ENCODE assay signal across 8 cellular contexts in the genomic region with DNA sequence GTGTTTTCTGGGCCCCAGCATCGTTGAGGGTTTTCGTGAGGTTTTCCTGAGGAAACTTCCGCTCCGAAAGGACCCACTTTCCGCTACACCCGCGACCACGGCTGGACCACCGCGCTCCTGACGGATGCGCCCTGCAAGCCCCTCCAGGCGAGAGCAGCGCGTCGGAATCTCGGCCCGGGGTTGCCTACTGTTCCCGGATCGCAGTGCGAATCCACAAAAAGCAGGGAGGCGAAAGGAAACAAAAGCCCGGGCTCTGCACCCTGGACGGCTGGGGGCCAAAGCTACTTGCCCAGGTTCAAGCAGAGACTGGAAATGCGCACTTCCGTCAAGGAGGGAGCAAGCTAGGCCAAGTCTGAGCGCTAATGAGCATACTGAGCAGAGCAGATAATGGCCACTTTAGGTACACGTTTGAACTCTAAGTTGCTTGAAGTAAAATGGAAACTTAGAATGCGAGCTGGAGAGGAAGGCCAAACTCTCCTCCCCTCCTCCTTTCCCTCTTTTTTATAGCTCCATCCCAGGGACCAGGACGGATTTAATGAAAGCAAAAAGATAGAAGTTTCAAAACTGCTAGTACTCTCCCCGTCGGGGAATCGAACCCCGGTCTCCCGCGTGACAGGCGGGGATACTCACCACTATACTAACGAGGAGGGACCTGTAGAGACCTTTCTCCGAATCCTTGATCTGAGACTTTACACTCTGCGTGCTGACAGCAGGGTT. TPM values are rescaled to one million over a fixed set of nuclear protein-coding genes. Genes with fewer than 3 reads are reported as not detected.
DNase-seq lines count a peak whose midpoint lies in the region; ATAC-seq and TF ChIP-seq lines count a peak whose summit lies in the region.

No MANE protein-coding gene starts in this region.

- peak overlapping the region; percentile 97 for H3K27ac Mint-ChIP-seq in CD8-positive, alpha-beta T cell

- ATAC-seq in CD8-positive, alpha-beta T cell, result peak; percentile 56
- peak; percentile 26 for ATAC-seq in GM19463 (IDR thresholded peaks at IDR 0.05; ENCODE audit: unreplicated experiment)

- H4K20me1 ChIP-seq in OCI-LY7 (ENCODE audit: insufficient read depth, low read length), result no peaks in the 10 kb centered on the region

- peaks cover 5% of the 10 kb centered on the region for H3K36me3 ChIP-seq in CD8-positive, alpha-beta T cell (ENCODE audit: insufficient read depth, low read length)
- H3K36me3 ChIP-seq in OCI-LY7 (ENCODE audit: insufficient read depth, low read length) (peaks cover 16% of the 10 kb centered on the region), mucosa of rectum (ENCODE audit: control insufficient read depth in 2 of 2, insufficient read depth in 2 of 2, low read length in 2 of 2) (no peaks in the 10 kb centered on the region)

- CTCF ChIA-PET in CD8-positive, alpha-beta T cell (lab: Charles Lee), result interaction anchor here (0.6 to 5.3 kb wide), 23 partner anchors 9 to 179 kb away, joined by 3 to 69 read pairs (median 6); a partner anchor contains a TSS
- CTCF ChIA-PET in OCI-LY7 (lab: Charles Lee; ENCODE audit: unreplicated experiment), result interaction anchor here (0.6 to 2.6 kb wide), 7 partner anchors 12 to 939 kb away, joined by 3 to 15 read pairs (median 4); a partner anchor contains a TSS

- no peaks in the 10 kb centered on the region for H3K27me3 ChIP-seq in CD8-positive, alpha-beta T cell (ENCODE audit: insufficient read depth, low read length)
- H3K27me3 ChIP-seq in mucosa of rectum (ENCODE audit: control insufficient read depth in 2 of 2, insufficient read depth in 2 of 2, low read length in 2 of 2), result no peaks in the 10 kb centered on the region

- H3K4me1 Mint-ChIP-seq in CD8-positive, alpha-beta T cell (ENCODE audit: low read depth), result peaks cover 53% of the 10 kb centered on the region

- DNase-seq in CD8-positive, alpha-beta T cell, result peak; percentile 84 to 95 (median 87)
- DNase-seq in HPDE6-E6E7 (ENCODE audit: extremely low spot score) (peak; percentile 53), OCI-LY7 (ENCODE audit: low spot score) (peak; percentile 88), activated T-cell treated with anti-CD3 and anti-CD28 coated beads for 24 hours (ENCODE audit: low read depth) (peak; percentile 88), epithelial cell of esophagus (ENCODE audit: low read depth) (peak; percentile 79)
- peak; percentile 75 for DNase-seq in stimulated activated CD8-positive, alpha-beta memory T cell treated with anti-CD3 and anti-CD28 coated beads, Interleukin-4, amount 100 ng/mL, for 24 hours (ENCODE audit: low read depth)

- H3K4me2 ChIP-seq in OCI-LY7 (ENCODE audit: low read length), result peak overlapping the region; percentile 94

- peak overlapping the region; percentile 83 to 88 for H3K9ac ChIP-seq in mucosa of rectum (ENCODE audit: low read depth in 1 of 2, low read length in 2 of 2)

- no peak for TF ChIP-seq CTCF in CD8-positive, alpha-beta T cell (IDR thresholded peaks at IDR 0.05)
- TF ChIP-seq CTCF in OCI-LY7 (conservative IDR thresholded peaks at IDR 0.05; ENCODE audit: low read length) (no peak), epithelial cell of esophagus (IDR thresholded peaks at IDR 0.05; ENCODE audit: insufficient read depth, low read depth, low read length, missing control alignments) (no peak)

- H3K9me3 ChIP-seq in CD8-positive, alpha-beta T cell (ENCODE audit: low read length), result no peaks in the 10 kb centered on the region
- H3K9me3 ChIP-seq in OCI-LY7 (ENCODE audit: low read length), result no peaks in the 10 kb centered on the region
- H3K9me3 ChIP-seq in mucosa of rectum (ENCODE audit: control insufficient read depth in 2 of 2, low read length in 2 of 2), result no peaks in the 10 kb centered on the region

- H3K36me3 Mint-ChIP-seq in CD8-positive, alpha-beta T cell, result peaks cover 41% of the 10 kb centered on the region

- intact Hi-C loops in CD8-positive, alpha-beta T cell (cut with DNase I, micrococcal nuclease), result loop anchor here (1.0 to 10.0 kb wide), 18 partner anchors 12 to 377 kb away; a partner anchor contains a TSS
- intact Hi-C loops in OCI-LY7 (cut with micrococcal nuclease; ENCODE audit: unreplicated experiment), result loop anchor here (1.0 kb wide), 6 partner anchors 12 to 102 kb away; a partner anchor contains a TSS

- H3K4me3 ChIP-seq in CD8-positive, alpha-beta T cell (ENCODE audit: low read depth, low read length), result peak overlapping the region; percentile 80
- peak overlapping the region; percentile 80 for H3K4me3 ChIP-seq in OCI-LY7 (ENCODE audit: low read depth, low read length, poor library complexity, severe bottlenecking)
- peak overlapping the region; percentile 93 for H3K4me3 ChIP-seq in epithelial cell of esophagus (ENCODE audit: low read length)
- H3K4me3 ChIP-seq in mucosa of rectum (ENCODE audit: low read length in 2 of 2), result peak overlapping the region; percentile 88

- H3K9me3 Mint-ChIP-seq in CD8-positive, alpha-beta T cell, result no peaks in the 10 kb centered on the region

- POLR2A ChIA-PET in CD8-positive, alpha-beta T cell (lab: Charles Lee), result interaction anchor here (0.7 to 9.7 kb wide), 27 partner anchors 9 to 785 kb away, joined by 3 to 248 read pairs (median 6); a partner anchor contains a TSS
- POLR2A ChIA-PET in OCI-LY7 (lab: Charles Lee), result interaction anchor here (0.7 to 4.3 kb wide), 13 partner anchors 11 to 1362 kb away, joined by 3 to 49 read pairs (median 4); a partner anchor contains a TSS

- H3K79me2 ChIP-seq in OCI-LY7 (ENCODE audit: insufficient read depth, low read depth, low read length), result no peaks in the 10 kb centered on the region

- peaks cover 36% of the 10 kb centered on the region for H3K4me1 ChIP-seq in CD8-positive, alpha-beta T cell (ENCODE audit: insufficient read depth, low read length)
- H3K4me1 ChIP-seq in OCI-LY7 (ENCODE audit: insufficient read depth, low read length, poor library complexity, severe bottlenecking), result peaks cover 21% of the 10 kb centered on the region
- peaks cover 15 to 19% of the 10 kb centered on the region in 2 donors for H3K4me1 ChIP-seq in mucosa of rectum (ENCODE audit: control insufficient read depth in 2 of 2, insufficient read depth in 2 of 2, low read length in 2 of 2)

- H2AFZ ChIP-seq in OCI-LY7 (ENCODE audit: low read length), result peak overlapping the region; percentile 94

- H3K27me3 Mint-ChIP-seq in CD8-positive, alpha-beta T cell (ENCODE audit: low read depth), result no peaks in the 10 kb centered on the region

- peak overlapping the region; percentile 92 for H3K4me3 Mint-ChIP-seq in CD8-positive, alpha-beta T cell

- BruUV-seq in OCI-LY7 (replicated peaks; lab: Mats Ljungman, UMichigan), result no TSS peak

- H3K9me2 ChIP-seq in OCI-LY7 (ENCODE audit: insufficient read depth, low read length), result no peaks in the 10 kb centered on the region

- peak overlapping the region; percentile 90 for H3K27ac ChIP-seq in CD8-positive, alpha-beta T cell (ENCODE audit: low read depth, low read length)
- H3K27ac ChIP-seq in OCI-LY7 (ENCODE audit: low read depth, low read length, poor library complexity, severe bottlenecking) (peak overlapping the region; percentile 88), mucosa of rectum (ENCODE audit: low read depth in 2 of 2, low read length in 2 of 2) (peak overlapping the region; percentile 97 to 99)

RNA-seq across cellular contexts. Expression of a gene that starts 11.4 kb away (rescaled TPM):
- total RNA-seq in CD8-positive, alpha-beta T cell, result 1 to 10 TPM in 1 of 2 experiments, under 1 TPM in 1; 0.62 to 1.1 TPM
- 248 and 283 TPM in 2 replicates for total RNA-seq in OCI-LY7 (2014; rRNA removed; shearing (Covaris generic))
- total RNA-seq in OCI-LY7 (2022), result 310 and 323 TPM in 2 replicates

RNA-seq across cellular contexts. Expression of a gene that starts 26.0 kb away (rescaled TPM):
- total RNA-seq in CD8-positive, alpha-beta T cell, result 100 to 1,000 TPM; 223 to 226 TPM
- total RNA-seq in OCI-LY7 (2014; rRNA removed; shearing (Covaris generic)), result 36.2 and 50.3 TPM in 2 replicates
- 97.6 and 122 TPM in 2 replicates for total RNA-seq in OCI-LY7 (2022)

RNA-seq across cellular contexts. Expression of a gene that starts 27.3 kb away (rescaled TPM):
- 10 to 100 TPM; 23.8 to 25.0 TPM for total RNA-seq in CD8-positive, alpha-beta T cell
- 114 and 122 TPM in 2 replicates for total RNA-seq in OCI-LY7 (2014; rRNA removed; shearing (Covaris generic))
- 170 and 180 TPM in 2 replicates for total RNA-seq in OCI-LY7 (2022)

RNA-seq across cellular contexts. Expression of a gene that starts 31.8 kb away (rescaled TPM):
- 1 to 10 TPM; 6.1 to 6.7 TPM for total RNA-seq in CD8-positive, alpha-beta T cell
- total RNA-seq in OCI-LY7 (2014; rRNA removed; shearing (Covaris generic)), result 13.9 and 14.3 TPM in 2 replicates
- total RNA-seq in OCI-LY7 (2022), result 12.0 and 12.7 TPM in 2 replicates

RNA-seq across cellular contexts. Expression of a gene that starts 45.6 kb away (rescaled TPM):
- 10 to 100 TPM; 19.1 to 22.7 TPM for total RNA-seq in CD8-positive, alpha-beta T cell
- 34.6 and 57.0 TPM in 2 replicates for total RNA-seq in OCI-LY7 (2014; rRNA removed; shearing (Covaris generic))
- total RNA-seq in OCI-LY7 (2022), result 43.9 and 45.4 TPM in 2 replicates

Comparison
In these comparisons a context has a peak if more than half of its experiments do, and no peak if none do; other contexts are left out.
1. Peak in every context shown above with its lines: DNase-seq, ATAC-seq, H3K4me3 ChIP-seq and H3K27ac ChIP-seq.
2. RNA of a gene that starts 11.4 kb away (total RNA-seq): 248 to 323 TPM in OCI-LY7; 0.62 to 1.1 TPM in CD8-positive, alpha-beta T cell; every median in the first group is over 100 times any median in the second.
3. RNA of a gene that starts 27.3 kb away (total RNA-seq): 114 to 180 TPM in OCI-LY7; 23.8 to 25.0 TPM in CD8-positive, alpha-beta T cell; every median in the first group is over 4 times any median in the second.